In the genomic region with DNA sequence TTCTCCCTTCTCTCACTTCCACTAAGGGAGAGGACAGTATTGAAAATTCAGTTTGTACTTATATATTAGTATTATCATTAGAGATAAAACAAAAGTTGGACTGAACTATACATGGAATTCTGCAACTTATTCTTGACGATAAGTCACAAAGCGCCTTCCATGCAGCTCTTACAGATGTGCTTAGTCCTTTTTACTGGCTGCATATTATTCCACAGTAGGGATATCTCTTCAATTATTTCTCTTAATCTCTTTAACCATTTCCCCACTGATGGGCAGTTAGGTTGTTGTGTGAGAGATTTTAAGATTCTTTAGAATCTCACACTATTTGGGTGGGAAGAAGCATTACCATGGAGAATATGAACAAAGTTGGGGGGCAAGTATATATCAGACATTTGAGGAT, we compare ENCODE assay signal across 27 cellular contexts. TPM values are rescaled to one million over a fixed set of nuclear protein-coding genes. Genes with fewer than 3 reads are reported as not detected.
"Had no signal": no experiment of that assay in that cellular context is flagged by ENCODE, and none has a peak within 500 bp of the region (broad histone marks: within the 10 kb centered on the region; RNA-seq: fewer than 3 reads in every experiment).

No MANE protein-coding gene starts in this region.

- ATAC-seq: stimulated activated effector memory CD8-positive, alpha-beta T cell treated with anti-CD3 and anti-CD28 coated beads, Interleukin-12 subunit alpha, Interleukin-12 subunit beta, amount 100 ng/mL, for 72 hours; stimulated activated memory B cell treated with anti-CD40 and anti-IgM and Interleukin-4, amounts not matched to agents 10 μg/mL and 1 μg/mL and 100 μg/mL, for 72 hours; stimulated activated naive B cell treated with anti-CD40 and anti-IgM and Interleukin-4, amounts not matched to agents 10 μg/mL and 1 μg/mL and 100 μg/mL, for 72 hours; stimulated activated naive CD8-positive, alpha-beta T cell treated with anti-CD3 and anti-CD28 coated beads, Interleukin-15, amount 100 ng/mL, for 72 hours; stimulated activated naive CD8-positive, alpha-beta T cell treated with anti-CD3 and anti-CD28 coated beads, Interleukin-15, Interleukin-2, amounts not matched to agents 100 U/mL and 50 U/mL, for 24 hours; upper lobe of right lung had no signal

- H3K27ac ChIP-seq: stomach, suprapubic skin, testis, thoracic aorta, thyroid gland, tibial artery, tibial nerve, transverse colon, upper lobe of left lung, upper lobe of right lung, uterus, vagina had no signal

- H3K27me3 ChIP-seq: stomach, suprapubic skin, testis, thyroid gland, tibial artery, tibial nerve, transverse colon, upper lobe of left lung, upper lobe of right lung, uterus, vagina had no signal

- H3K4me1 ChIP-seq: stomach, suprapubic skin, testis, thyroid gland, tibial artery, tibial nerve, transverse colon, upper lobe of left lung, upper lobe of right lung, uterus, vagina had no signal

- H3K36me3 ChIP-seq: stomach, suprapubic skin, thoracic aorta, thyroid gland, tibial artery, tibial nerve, transverse colon, upper lobe of left lung, upper lobe of right lung, uterus, vagina had no signal

- H3K4me3 ChIP-seq: stomach, suprapubic skin, testis, thoracic aorta, thyroid gland, tibial artery, tibial nerve, transverse colon, upper lobe of left lung, upper lobe of right lung, uterus, vagina had no signal

- H3K9me3 ChIP-seq: stomach, suprapubic skin, testis, thoracic aorta, thyroid gland, tibial artery, tibial nerve, transverse colon, upper lobe of left lung, upper lobe of right lung, uterus, vagina had no signal

- DNase-seq: stimulated activated CD4-positive, alpha-beta T cell treated with anti-CD3 and anti-CD28 coated beads, Interleukin-2, amount 100 ng/mL, for 48 hours; stimulated activated CD4-positive, alpha-beta T cell treated with anti-CD3 and anti-CD28 coated beads, Interleukin-4, amount 100 ng/mL, for 1 hour; stimulated activated CD4-positive, alpha-beta T cell treated with anti-CD3 and anti-CD28 coated beads, Interleukin-4, amount 100 ng/mL, for 24 hours; stimulated activated CD4-positive, alpha-beta T cell treated with anti-CD3 and anti-CD28 coated beads, Interleukin-4, amount 100 ng/mL, for 4 hours; stimulated activated CD8-positive, alpha-beta memory T cell treated with anti-CD3 and anti-CD28 coated beads, Interleukin-4, amount 100 ng/mL, for 48 hours; stimulated activated naive B cell treated with anti-CD40 and anti-IgM and Interleukin-4, amounts not matched to agents 10 μg/mL and 1 μg/mL and 100 μg/mL, for 72 hours; stimulated activated naive CD4-positive, alpha-beta T cell; stimulated activated naive CD4-positive, alpha-beta T cell treated with Interleukin-2 at 50 U/mL for 16 hours; stimulated activated naive CD8-positive, alpha-beta T cell treated with anti-CD3 and anti-CD28 coated beads, Interleukin-15, amount 100 ng/mL, for 72 hours; stimulated activated naive CD8-positive, alpha-beta T cell treated with anti-CD3 and anti-CD28 coated beads, Interleukin-15, Interleukin-2, amounts not matched to agents 100 U/mL and 50 U/mL, for 24 hours; stomach; substantia nigra; testis; thyroid gland; tibial artery; transverse colon; trophoblast cell; upper lobe of left lung; upper lobe of right lung; uterus had no signal

- FAIRE-seq: urothelium cell line had no signal

RNA-seq across cellular contexts. Expression of a gene that starts 32.0 kb away (rescaled TPM):
- total RNA-seq: vagina had no signal
